In genomic region chr20:62172666-62173065, GRCh38 we compare ENCODE assay signal across 23 cellular contexts. TPM values are rescaled to one million over a fixed set of nuclear protein-coding genes. Genes with fewer than 3 reads are reported as not detected.
DNase-seq lines count a peak whose midpoint lies in the region; ATAC-seq and TF ChIP-seq lines count a peak whose summit lies in the region.
"Had no signal": no experiment of that assay in that cellular context is flagged by ENCODE, and none has a peak within 500 bp of the region (broad histone marks: within the 10 kb centered on the region; RNA-seq: fewer than 3 reads in every experiment).

No MANE protein-coding gene starts in this region.

- no peaks in the 10 kb centered on the region for H3K9me3 ChIP-seq in RWPE2 (ENCODE audit: severe bottlenecking)
- no peaks in the 10 kb centered on the region for H3K9me3 ChIP-seq in osteoblast (ENCODE audit: low read depth, low read length)
- H3K9me3 ChIP-seq: A549; BE2C; BLaER1 treated with 17β-estradiol and CSF1 and Interleukin-3, amounts not matched to agents 10 nM and 100 nM; HAP-1 had no signal

- TF ChIP-seq CTCF in RWPE2 (IDR thresholded peaks at IDR 0.05; ENCODE audit: poor library complexity, severe bottlenecking) (no peak), osteoblast (IDR thresholded peaks at IDR 0.05; ENCODE audit: extremely low read depth, low read depth, low read length) (no peak)

- DNase-seq in H7 = peak; percentile 57
- DNase-seq in RWPE2 (ENCODE audit: low spot score) = peak; percentile 79
- DNase-seq in osteoblast (ENCODE audit: insufficient read length, low spot score, missing footprints) = peak; percentile 23
- DNase-seq in activated CD8-positive, alpha-beta memory T cell treated with anti-CD3 and anti-CD28 coated beads for 24 hours = no peak
- DNase-seq in cerebellar nuclear complex (lab: John Stamatoyannopoulos, UW) = no peak
- DNase-seq: 8988T; ACHN; AML-193; BE2C; CD4-positive, alpha-beta T cell; CD8-positive, alpha-beta memory T cell; DMS53; DMS79 treated with DMSO at 0.1 percent for 48 hours; GF-D8; HFFc6 had no signal

- H4K20me1 ChIP-seq in osteoblast (ENCODE audit: insufficient read depth, low read length) = no peaks in the 10 kb centered on the region

- no peak for ATAC-seq in RWPE2 (ENCODE audit: low read depth)
- ATAC-seq in HG03159 (IDR thresholded peaks at IDR 0.05; ENCODE audit: unreplicated experiment) = no peak
- ATAC-seq: A549, GM23338 had no signal

- H3K4me3 ChIP-seq in H7 (ENCODE audit: insufficient read depth, low read depth, low read length) (no peak overlapping the region), RWPE2 (ENCODE audit: severe bottlenecking) (no peak overlapping the region), osteoblast (ENCODE audit: insufficient read depth, low read length) (no peak overlapping the region)
- H3K4me3 ChIP-seq: A549; BLaER1 treated with 17β-estradiol and CSF1 and Interleukin-3, amounts not matched to agents 10 nM and 100 nM; GM23338; HAP-1 had no signal

- H3K36me3 ChIP-seq in H7 (replicated peaks; ENCODE audit: control insufficient read depth, insufficient read depth, low read length) = peaks cover 8% of the 10 kb centered on the region
- peaks cover 48% of the 10 kb centered on the region for H3K36me3 ChIP-seq in RWPE2 (ENCODE audit: low read depth)
- H3K36me3 ChIP-seq in osteoblast (ENCODE audit: insufficient read depth, low read length) = peaks cover 33% of the 10 kb centered on the region

- no peak overlapping the region for H2AFZ ChIP-seq in osteoblast (ENCODE audit: low read length)
- H2AFZ ChIP-seq: GM23338 had no signal

- H3K27ac ChIP-seq in RWPE2 (ENCODE audit: poor library complexity, severe bottlenecking) (no peak overlapping the region), osteoblast (ENCODE audit: low read depth, low read length) (no peak overlapping the region)
- H3K27ac ChIP-seq: A549; BLaER1 treated with 17β-estradiol and CSF1 and Interleukin-3, amounts not matched to agents 10 nM and 100 nM had no signal

- no peaks in the 10 kb centered on the region for H3K27me3 ChIP-seq in H7 (ENCODE audit: control insufficient read depth, insufficient read depth, low read length)
- H3K27me3 ChIP-seq in RWPE2 (ENCODE audit: insufficient read depth, poor library complexity, severe bottlenecking) = no peaks in the 10 kb centered on the region
- no peaks in the 10 kb centered on the region for H3K27me3 ChIP-seq in osteoblast (ENCODE audit: insufficient read depth, low read length)
- H3K27me3 ChIP-seq: BE2C; BLaER1 treated with 17β-estradiol and CSF1 and Interleukin-3, amounts not matched to agents 10 nM and 100 nM had no signal

- no peak overlapping the region for H3K4me2 ChIP-seq in osteoblast (ENCODE audit: insufficient read depth, low read length)
- H3K4me2 ChIP-seq: A549; BLaER1 treated with 17β-estradiol and CSF1 and Interleukin-3, amounts not matched to agents 10 nM and 100 nM; GM23338 had no signal

- H3K4me1 ChIP-seq in RWPE2 (ENCODE audit: insufficient read depth, poor library complexity, severe bottlenecking) (no peaks in the 10 kb centered on the region), osteoblast (ENCODE audit: insufficient read depth, low read length) (no peaks in the 10 kb centered on the region)
- H3K4me1 ChIP-seq: A549; BE2C; BLaER1 treated with 17β-estradiol and CSF1 and Interleukin-3, amounts not matched to agents 10 nM and 100 nM; HAP-1 had no signal

- H3K79me2 ChIP-seq in osteoblast (ENCODE audit: insufficient read depth, low read length) = no peaks in the 10 kb centered on the region

RNA-seq across cellular contexts. Expression of gene MTG2, which starts 10.2 kb away (rescaled TPM):
- total RNA-seq in H7 (2014; rRNA removed; shearing (Covaris generic)) = 32.7 and 37.8 TPM in 2 replicates
- total RNA-seq in osteoblast = 22.1 and 25.0 TPM in 2 replicates

RNA-seq across cellular contexts. Expression of gene SS18L1, which starts 29.1 kb away (rescaled TPM):
- total RNA-seq in H7 (2014; rRNA removed; shearing (Covaris generic)) = 15.1 and 25.1 TPM in 2 replicates
- 12.7 TPM in 2 replicates for total RNA-seq in osteoblast

RNA-seq across cellular contexts. Expression of gene PSMA7, which starts 29.5 kb away (rescaled TPM):
- 413 and 501 TPM in 2 replicates for total RNA-seq in H7 (2014; rRNA removed; shearing (Covaris generic))
- 208 and 215 TPM in 2 replicates for total RNA-seq in osteoblast

RNA-seq across cellular contexts. Expression of gene HRH3, which starts 47.4 kb away (rescaled TPM):
- total RNA-seq in H7 (2014; rRNA removed; shearing (Covaris generic)) = 0.85 and 1.9 TPM in 2 replicates
- total RNA-seq in osteoblast = not detected in 2 replicates
- total RNA-seq: CD4-positive, alpha-beta T cell; CD8-positive, alpha-beta memory T cell; Daoy; G401; H4; HFFc6 had no signal

RNA-seq across cellular contexts. Expression of gene LSM14B, which starts 50.4 kb away (rescaled TPM):
- 67.6 and 68.6 TPM in 2 replicates for total RNA-seq in H7 (2014; rRNA removed; shearing (Covaris generic))
- total RNA-seq in osteoblast = 41.8 and 48.5 TPM in 2 replicates

Comparison
In these comparisons a context has a peak if more than half of its experiments do, and no peak if none do; other contexts are left out.
1. DNase-seq: peak in H7 (single experiment), RWPE2 (single experiment) and osteoblast (single experiment); none in activated CD8-positive, alpha-beta memory T cell treated with anti-CD3 and anti-CD28 coated beads for 24 hours (single experiment) and cerebellar nuclear complex (0 of 2).